23 cellular contexts compared by ENCODE assay signal in the genomic region with DNA sequence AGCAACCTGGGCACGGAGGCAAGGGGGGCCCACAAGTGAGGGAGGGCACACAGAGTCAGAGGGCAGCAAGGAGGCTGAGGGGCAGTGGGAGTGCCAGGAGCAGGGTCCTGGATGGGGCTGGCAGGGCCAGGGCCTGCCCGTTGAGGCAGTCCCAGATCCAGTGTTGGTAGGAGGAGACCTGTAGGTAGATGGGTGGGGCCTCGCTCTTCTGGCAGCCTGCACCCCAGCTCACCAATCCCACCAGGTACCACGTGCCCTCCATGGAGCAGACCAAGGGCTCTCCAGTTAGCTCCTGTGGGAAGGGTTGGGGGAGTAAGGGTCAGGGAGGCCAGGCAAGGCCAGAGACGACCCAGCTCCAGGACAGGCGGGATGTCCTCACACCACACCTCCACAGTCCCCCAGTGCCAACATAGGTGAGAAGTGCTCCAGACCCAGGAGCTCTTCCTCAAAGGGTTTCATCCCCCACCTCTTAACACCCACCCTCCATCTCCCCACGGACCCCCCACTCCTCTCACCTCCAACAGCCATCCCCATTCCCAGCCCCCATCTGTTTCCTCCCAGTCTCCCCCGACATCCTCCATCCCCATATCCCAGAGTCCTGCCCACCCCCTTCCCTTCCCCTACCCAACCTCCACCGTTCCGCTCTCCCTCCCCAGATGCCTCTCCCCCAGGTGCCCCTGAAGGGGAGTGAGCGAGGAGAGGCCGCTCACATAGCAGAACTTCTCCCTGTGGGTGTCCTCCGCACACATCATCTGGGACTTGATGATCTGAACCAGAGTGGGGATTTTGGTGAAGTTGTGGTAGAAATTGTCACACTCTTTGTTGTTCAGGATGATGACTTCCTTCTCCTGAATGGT. TPM values are rescaled to one million over a fixed set of nuclear protein-coding genes. Genes with fewer than 3 reads are reported as not detected.
DNase-seq lines count a peak whose midpoint lies in the region; ATAC-seq lines count a peak whose summit lies in the region.
"Had no signal": no experiment of that assay in that cellular context is flagged by ENCODE, and none has a peak within 500 bp of the region (broad histone marks: within the 10 kb centered on the region; RNA-seq: fewer than 3 reads in every experiment).

No MANE protein-coding gene starts in this region.

- no peak overlapping the region for H3K4me3 ChIP-seq in H7 (ENCODE audit: insufficient read depth, low read depth, low read length)
- H3K4me3 ChIP-seq: A549, body of pancreas, GM23338, testis had no signal

- no peaks in the 10 kb centered on the region for H3K36me3 ChIP-seq in H7 (replicated peaks; ENCODE audit: control insufficient read depth, insufficient read depth, low read length)

- no peaks in the 10 kb centered on the region for H3K9me3 Mint-ChIP-seq in activated CD8-positive, alpha-beta memory T cell treated with anti-CD3 and anti-CD28 coated beads, Interleukin-2, amount 10 ng/mL, durations not matched to agents 7 days and 5 days (ENCODE audit: low read depth)
- no peaks in the 10 kb centered on the region for H3K9me3 Mint-ChIP-seq in stimulated activated memory B cell treated with anti-CD40 and anti-IgM and Interleukin-4, amounts not matched to agents 10 μg/mL and 1 μg/mL and 100 μg/mL, for 72 hours
- H3K9me3 Mint-ChIP-seq in immature natural killer cell = no peaks in the 10 kb centered on the region
- H3K9me3 Mint-ChIP-seq: GM23338, neural crest cell had no signal

- H3K36me3 Mint-ChIP-seq in activated CD8-positive, alpha-beta memory T cell treated with anti-CD3 and anti-CD28 coated beads, Interleukin-2, amount 10 ng/mL, durations not matched to agents 7 days and 5 days = no peaks in the 10 kb centered on the region
- no peaks in the 10 kb centered on the region for H3K36me3 Mint-ChIP-seq in stimulated activated memory B cell treated with anti-CD40 and anti-IgM and Interleukin-4, amounts not matched to agents 10 μg/mL and 1 μg/mL and 100 μg/mL, for 72 hours
- no peaks in the 10 kb centered on the region for H3K36me3 Mint-ChIP-seq in immature natural killer cell

- CTCF ChIA-PET in activated CD8-positive, alpha-beta memory T cell treated with anti-CD3 and anti-CD28 coated beads, Interleukin-2, amount 10 ng/mL, durations not matched to agents 7 days and 5 days (lab: Charles Lee) = no interaction called here

- no peaks in the 10 kb centered on the region for H3K27me3 ChIP-seq in H7 (ENCODE audit: control insufficient read depth, insufficient read depth, low read length)
- H3K27me3 ChIP-seq: body of pancreas, testis had no signal

- no peaks in the 10 kb centered on the region for H3K27me3 Mint-ChIP-seq in activated CD8-positive, alpha-beta memory T cell treated with anti-CD3 and anti-CD28 coated beads, Interleukin-2, amount 10 ng/mL, durations not matched to agents 7 days and 5 days
- peaks cover 28% of the 10 kb centered on the region for H3K27me3 Mint-ChIP-seq in stimulated activated memory B cell treated with anti-CD40 and anti-IgM and Interleukin-4, amounts not matched to agents 10 μg/mL and 1 μg/mL and 100 μg/mL, for 72 hours
- H3K27me3 Mint-ChIP-seq in immature natural killer cell (ENCODE audit: low read depth in 3 of 3) = peaks cover 0 to 5% (median 3%) of the 10 kb centered on the region in 3 donors

- DNase-seq in activated CD8-positive, alpha-beta memory T cell treated with anti-CD3 and anti-CD28 coated beads, Interleukin-2, amount 50 U/mL, for 48 hours = peak; percentile 37
- no peak for DNase-seq in activated CD8-positive, alpha-beta memory T cell treated with anti-CD3 and anti-CD28 coated beads, Interleukin-2, amount 10 ng/mL, durations not matched to agents 7 days and 5 days
- DNase-seq in H7 (peak; percentile 52), left lobe of liver (ENCODE audit: low spot score) (peak; percentile 37), immature natural killer cell (no peak), OCI-M1 (lab: John Stamatoyannopoulos, UW) (no peak)
- no peak for DNase-seq in stimulated activated naive CD4-positive, alpha-beta T cell (lab: John Stamatoyannopoulos, UW)
- DNase-seq: activated CD4-positive, alpha-beta T cell treated with anti-CD3 and anti-CD28 coated beads, Interleukin-2, amount 50 U/mL, for 4 hours; mammary epithelial cell; MV-4-11; NCI-H1436 treated with DMSO at 0.1 percent for 48 hours; NCI-H446 treated with DMSO at 0.1 percent for 48 hours; stimulated activated CD4-positive, alpha-beta T cell treated with anti-CD3 and anti-CD28 coated beads, Interleukin-4, amount 100 ng/mL, for 4 hours; stimulated activated naive CD4-positive, alpha-beta T cell treated with Interleukin-2 at 50 U/mL for 16 hours; testis had no signal

- no peak overlapping the region for H3K4me3 Mint-ChIP-seq in activated CD8-positive, alpha-beta memory T cell treated with anti-CD3 and anti-CD28 coated beads, Interleukin-2, amount 10 ng/mL, durations not matched to agents 7 days and 5 days
- no peak overlapping the region for H3K4me3 Mint-ChIP-seq in stimulated activated memory B cell treated with anti-CD40 and anti-IgM and Interleukin-4, amounts not matched to agents 10 μg/mL and 1 μg/mL and 100 μg/mL, for 72 hours
- no peak overlapping the region for H3K4me3 Mint-ChIP-seq in immature natural killer cell
- H3K4me3 Mint-ChIP-seq: GM23338, neural crest cell had no signal

- ATAC-seq in activated CD8-positive, alpha-beta memory T cell treated with anti-CD3 and anti-CD28 coated beads, Interleukin-2, amount 10 ng/mL, durations not matched to agents 7 days and 5 days = no peak
- ATAC-seq in left lobe of liver = no peak
- no peak for ATAC-seq in stimulated activated memory B cell treated with anti-CD40 and anti-IgM and Interleukin-4, amounts not matched to agents 10 μg/mL and 1 μg/mL and 100 μg/mL, for 72 hours
- ATAC-seq: A549, body of pancreas, GM23338 had no signal

- H3K27ac Mint-ChIP-seq in activated CD8-positive, alpha-beta memory T cell treated with anti-CD3 and anti-CD28 coated beads, Interleukin-2, amount 10 ng/mL, durations not matched to agents 7 days and 5 days = no peak overlapping the region
- H3K27ac Mint-ChIP-seq in stimulated activated memory B cell treated with anti-CD40 and anti-IgM and Interleukin-4, amounts not matched to agents 10 μg/mL and 1 μg/mL and 100 μg/mL, for 72 hours = peak overlapping the region; percentile 16
- no peak overlapping the region for H3K27ac Mint-ChIP-seq in immature natural killer cell
- H3K27ac Mint-ChIP-seq: GM23338 had no signal

- no peaks in the 10 kb centered on the region for H3K4me1 Mint-ChIP-seq in activated CD8-positive, alpha-beta memory T cell treated with anti-CD3 and anti-CD28 coated beads, Interleukin-2, amount 10 ng/mL, durations not matched to agents 7 days and 5 days
- H3K4me1 Mint-ChIP-seq in stimulated activated memory B cell treated with anti-CD40 and anti-IgM and Interleukin-4, amounts not matched to agents 10 μg/mL and 1 μg/mL and 100 μg/mL, for 72 hours = peaks cover 8% of the 10 kb centered on the region
- no peaks in the 10 kb centered on the region for H3K4me1 Mint-ChIP-seq in immature natural killer cell
- H3K4me1 Mint-ChIP-seq: GM23338 had no signal

RNA-seq across cellular contexts. Expression of gene PRSS50, which starts 5.2 kb away (rescaled TPM):
- not detected for total RNA-seq in activated CD8-positive, alpha-beta memory T cell treated with anti-CD3 and anti-CD28 coated beads, Interleukin-2, amount 10 ng/mL, durations not matched to agents 7 days and 5 days
- total RNA-seq in H7 (2014; rRNA removed; shearing (Covaris generic)) = 0.07 and 0.92 TPM in 2 replicates
- total RNA-seq in left lobe of liver = 0.13 TPM
- not detected for polyA plus RNA-seq in immature natural killer cell
- total RNA-seq: endothelial cell of umbilical vein; LHCN-M2; T-helper 2 cell treated with Interferon-gamma antibody and Interleukin-4, amounts not matched to agents 100 ng/mL and 5 ng/mL, for 36 hours had no signal
- polyA plus RNA-seq: A549, endothelial cell of umbilical vein, mammary epithelial cell had no signal

RNA-seq across cellular contexts. Expression of gene TMIE, which starts 11.2 kb away (rescaled TPM):
- total RNA-seq in activated CD8-positive, alpha-beta memory T cell treated with anti-CD3 and anti-CD28 coated beads, Interleukin-2, amount 10 ng/mL, durations not matched to agents 7 days and 5 days = not detected
- total RNA-seq in H7 (2014; rRNA removed; shearing (Covaris generic)) = 0.22 and 0.59 TPM in 2 replicates
- 0.33 TPM for total RNA-seq in left lobe of liver
- polyA plus RNA-seq in immature natural killer cell = not detected
- total RNA-seq: body of pancreas; LHCN-M2; neural crest cell; T-helper 2 cell treated with Interferon-gamma antibody and Interleukin-4, amounts not matched to agents 100 ng/mL and 5 ng/mL, for 36 hours had no signal

RNA-seq across cellular contexts. Expression of gene ALS2CL, which starts 18.9 kb away (rescaled TPM):
- under 1 TPM; 0.09 to 0.58 TPM for total RNA-seq in activated CD8-positive, alpha-beta memory T cell treated with anti-CD3 and anti-CD28 coated beads, Interleukin-2, amount 10 ng/mL, durations not matched to agents 7 days and 5 days
- total RNA-seq in H7 (2014; rRNA removed; shearing (Covaris generic)) = 4.9 and 10.1 TPM in 2 replicates
- 24.2 TPM for total RNA-seq in left lobe of liver
- not detected for polyA plus RNA-seq in immature natural killer cell

Comparison
In these comparisons a context has a peak if more than half of its experiments do, and no peak if none do; other contexts are left out.
1. DNase-seq: peak in activated CD8-positive, alpha-beta memory T cell treated with anti-CD3 and anti-CD28 coated beads, Interleukin-2, amount 50 U/mL, for 48 hours (single experiment), H7 (single experiment) and left lobe of liver (single experiment); none in activated CD8-positive, alpha-beta memory T cell treated with anti-CD3 and anti-CD28 coated beads, Interleukin-2, amount 10 ng/mL, durations not matched to agents 7 days and 5 days (single experiment), immature natural killer cell (0 of 3), OCI-M1 (single experiment) and stimulated activated naive CD4-positive, alpha-beta T cell (0 of 6).